Comparison of ENCODE assay signal across 8 cellular contexts in the genomic region with DNA sequence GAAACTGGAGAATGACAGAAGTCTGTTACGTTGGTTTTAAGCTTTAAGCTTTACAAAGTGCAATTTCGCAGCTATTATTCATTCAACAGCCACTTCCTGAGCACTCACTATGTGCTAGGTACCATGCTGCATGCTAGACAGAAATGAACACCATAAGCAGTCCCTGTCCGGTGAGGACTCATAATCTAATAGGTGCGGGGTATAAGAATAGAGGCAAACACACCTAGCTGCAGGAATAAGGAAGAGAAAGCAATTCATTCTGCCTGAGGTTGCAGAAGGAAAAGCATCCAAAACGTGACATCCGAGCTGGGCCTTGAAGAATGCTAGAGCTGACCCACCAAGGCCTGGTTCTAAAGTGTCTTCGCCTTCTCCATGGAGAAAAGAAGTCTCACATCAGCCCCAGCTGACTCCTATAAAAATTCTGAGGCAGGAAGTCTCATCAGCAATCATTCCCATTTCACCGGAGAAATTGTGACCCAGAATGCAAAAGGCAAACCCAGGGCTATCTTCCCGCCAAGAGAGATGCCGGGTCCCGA. TPM values are rescaled to one million over a fixed set of nuclear protein-coding genes. Genes with fewer than 3 reads are reported as not detected.
DNase-seq lines count a peak whose midpoint lies in the region; ATAC-seq and TF ChIP-seq lines count a peak whose summit lies in the region.

No MANE protein-coding gene starts in this region.

- peaks cover 16 to 57% (median 42%) of the 10 kb centered on the region in 4 donors for H3K4me1 Mint-ChIP-seq in naive thymus-derived CD8-positive, alpha-beta T cell

- TF ChIP-seq CTCF in coronary artery (IDR thresholded peaks at IDR 0.05) = no peak

- DNase-seq in NAMALWA (ENCODE audit: low spot score) = peak; percentile 55
- DNase-seq in coronary artery (ENCODE audit: low spot score) = no peak
- peak in 2 of 10 donors; percentile 5 to 23 for DNase-seq in naive thymus-derived CD8-positive, alpha-beta T cell
- no peak for DNase-seq in stimulated activated CD8-positive, alpha-beta memory T cell treated with anti-CD3 and anti-CD28 coated beads, Interleukin-4, amount 100 ng/mL, for 48 hours
- no peak for DNase-seq in NCI-H1417 treated with DMSO at 0.1 percent for 48 hours (lab: John Stamatoyannopoulos, UW)

- H3K4me3 ChIP-seq in GM08714 (ENCODE audit: low read length) = peak overlapping the region; percentile 96
- H3K4me3 ChIP-seq in coronary artery = peak overlapping the region; percentile 86

- POLR2A ChIA-PET in naive thymus-derived CD8-positive, alpha-beta T cell (lab: Charles Lee) = interaction anchor here (0.6 to 2.2 kb wide), 4 partner anchors 14 to 887 kb away, joined by 3 to 13 read pairs (median 3); partner anchors contain the start of genes CDC26, PRPF4 and PTBP3

- H3K27ac ChIP-seq in coronary artery = peak overlapping the region; percentile 71 to 88

- no peaks in the 10 kb centered on the region for H3K27me3 Mint-ChIP-seq in naive thymus-derived CD8-positive, alpha-beta T cell

- peaks cover 0 to 8% (median 0%) of the 10 kb centered on the region in 3 donors for H3K36me3 Mint-ChIP-seq in naive thymus-derived CD8-positive, alpha-beta T cell

- no peak for ATAC-seq in naive thymus-derived CD8-positive, alpha-beta T cell
- ATAC-seq in HG02870 (IDR thresholded peaks at IDR 0.05; ENCODE audit: unreplicated experiment) (no peak), GM18498 (IDR thresholded peaks at IDR 0.05; ENCODE audit: unreplicated experiment) (no peak)

- peak overlapping the region; percentile 80 to 97 (median 96) for H3K27ac Mint-ChIP-seq in naive thymus-derived CD8-positive, alpha-beta T cell

- H3K4me3 Mint-ChIP-seq in naive thymus-derived CD8-positive, alpha-beta T cell = peak overlapping the region; percentile 92 to 99 (median 97)

- no peaks in the 10 kb centered on the region for H3K9me3 Mint-ChIP-seq in naive thymus-derived CD8-positive, alpha-beta T cell

RNA-seq across cellular contexts. Expression of gene FKBP15, which starts 0.5 kb away (rescaled TPM):
- total RNA-seq in naive thymus-derived CD8-positive, alpha-beta T cell = 10 to 100 TPM; 31.3 to 33.5 TPM
- 10 to 100 TPM in 1 of 3 donors, 1 to 10 TPM in 2; 7.2 to 14.4 (median 8.8) TPM for polyA plus RNA-seq in naive thymus-derived CD8-positive, alpha-beta T cell

RNA-seq across cellular contexts. Expression of gene SLC31A1, which starts 0.8 kb away (rescaled TPM):
- 1 to 10 TPM; 3.7 to 4.4 TPM for total RNA-seq in naive thymus-derived CD8-positive, alpha-beta T cell
- 1 to 10 TPM; 2.0 to 4.7 (median 2.2) TPM for polyA plus RNA-seq in naive thymus-derived CD8-positive, alpha-beta T cell

RNA-seq across cellular contexts. Expression of gene CDC26, which starts 54.8 kb away (rescaled TPM):
- 10 to 100 TPM; 33.0 to 37.4 TPM for total RNA-seq in naive thymus-derived CD8-positive, alpha-beta T cell
- polyA plus RNA-seq in naive thymus-derived CD8-positive, alpha-beta T cell = 100 to 1,000 TPM; 148 to 193 (median 173) TPM

RNA-seq across cellular contexts. Expression of gene PRPF4, which starts 54.9 kb away (rescaled TPM):
- 10 to 100 TPM; 16.6 to 17.2 TPM for total RNA-seq in naive thymus-derived CD8-positive, alpha-beta T cell
- polyA plus RNA-seq in naive thymus-derived CD8-positive, alpha-beta T cell = 10 to 100 TPM; 21.7 to 24.0 (median 23.0) TPM
